Comparison of ENCODE assay signal across 9 cellular contexts in the genomic region with DNA sequence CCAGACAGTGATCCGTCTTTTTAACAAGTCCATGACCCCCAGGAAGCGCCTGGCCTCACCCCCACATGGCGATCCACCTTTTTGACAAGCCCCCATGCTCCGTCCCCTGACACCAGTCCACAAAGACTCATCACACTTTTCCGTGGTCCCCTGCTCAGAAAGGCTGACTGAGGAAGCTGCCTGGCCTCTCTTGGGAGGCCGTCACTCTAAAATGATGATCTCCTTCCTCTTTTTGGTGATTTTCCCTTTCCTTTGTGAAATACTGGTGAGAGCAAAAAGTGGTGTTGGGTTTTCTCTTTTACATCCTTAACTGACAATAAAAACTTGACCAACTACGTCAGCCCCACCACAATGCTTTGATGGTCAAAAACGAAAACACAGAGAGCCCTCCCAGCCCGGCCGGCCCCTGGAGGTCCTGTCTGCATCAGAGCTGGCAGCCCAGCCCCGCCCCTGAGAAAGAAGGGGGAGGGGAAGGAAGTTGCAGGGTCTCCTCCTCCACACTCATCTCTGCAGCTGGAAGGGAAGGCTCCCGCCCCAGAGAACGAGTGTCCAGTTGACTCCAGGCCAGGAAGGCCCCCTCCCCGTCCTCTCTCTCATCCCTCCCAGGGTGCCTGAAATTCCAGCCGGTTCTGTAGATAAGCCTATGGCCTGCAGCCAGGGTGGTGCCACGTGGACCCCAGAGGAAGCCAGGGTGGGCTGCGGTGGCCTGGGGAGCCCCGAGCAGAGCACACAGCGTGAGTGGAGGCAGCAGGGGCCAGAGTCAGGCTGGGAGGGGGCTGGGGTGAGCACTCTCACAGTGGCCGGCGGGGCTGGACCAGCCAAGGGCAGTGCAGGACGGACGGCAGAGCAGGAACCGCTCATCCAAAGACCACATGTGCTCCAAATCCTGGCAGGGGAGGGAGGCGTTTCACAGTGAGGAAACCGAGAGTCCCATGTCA. TPM values are rescaled to one million over a fixed set of nuclear protein-coding genes. Genes with fewer than 3 reads are reported as not detected.
DNase-seq lines count a peak whose midpoint lies in the region; ATAC-seq and TF ChIP-seq lines count a peak whose summit lies in the region.
"Had no signal": no experiment of that assay in that cellular context is flagged by ENCODE, and none has a peak within 500 bp of the region (broad histone marks: within the 10 kb centered on the region; RNA-seq: fewer than 3 reads in every experiment).

No MANE protein-coding gene starts in this region.

- peaks cover 69% of the 10 kb centered on the region for H3K4me1 Mint-ChIP-seq in activated B cell treated with CpG ODN at 0.5 μM for 24 hours

- H3K4me3 Mint-ChIP-seq in activated B cell treated with CpG ODN at 0.5 μM for 24 hours = peak overlapping the region; percentile 82

- H3K9me3 Mint-ChIP-seq in activated B cell treated with CpG ODN at 0.5 μM for 24 hours = no peaks in the 10 kb centered on the region

- no peaks in the 10 kb centered on the region for H3K36me3 Mint-ChIP-seq in activated B cell treated with CpG ODN at 0.5 μM for 24 hours (ENCODE audit: low read depth)

- no peak overlapping the region for H2AFZ ChIP-seq in ACC112 (ENCODE audit: low read length, unreplicated experiment)

- no peaks in the 10 kb centered on the region for H3K9me3 ChIP-seq in right atrium auricular region
- no peaks in the 10 kb centered on the region for H3K9me3 ChIP-seq in skeletal muscle tissue (ENCODE audit: control insufficient read depth in 3 of 3, low read length in 3 of 3)

- H3K27me3 ChIP-seq in ACC112 (ENCODE audit: insufficient read depth, low read length) = no peaks in the 10 kb centered on the region
- no peaks in the 10 kb centered on the region for H3K27me3 ChIP-seq in right atrium auricular region
- H3K27me3 ChIP-seq in skeletal muscle tissue (ENCODE audit: control insufficient read depth in 3 of 3, insufficient read depth in 3 of 3, low read length in 3 of 3) = no peaks in the 10 kb centered on the region

- ATAC-seq in GM19351 (IDR thresholded peaks at IDR 0.05; ENCODE audit: unreplicated experiment) = peak; percentile 68
- peak; percentile 56 for ATAC-seq in HG03342 (IDR thresholded peaks at IDR 0.05; ENCODE audit: unreplicated experiment)
- ATAC-seq in activated B cell treated with CpG ODN at 0.5 μM for 24 hours (ENCODE audit: low read depth) = peak; percentile 51

- DNase-seq in activated B cell treated with CpG ODN at 0.5 μM for 24 hours (peak; percentile 48), right atrium auricular region (ENCODE audit: low spot score) (peak; percentile 90), NCI-H2171 (lab: John Stamatoyannopoulos, UW) (no peak), cortex of kidney (lab: John Stamatoyannopoulos, UW) (no peak)

- no peaks in the 10 kb centered on the region for H3K36me3 ChIP-seq in ACC112 (ENCODE audit: insufficient read depth, low read length)
- no peaks in the 10 kb centered on the region for H3K36me3 ChIP-seq in right atrium auricular region
- peaks cover 0 to 2% (median 0%) of the 10 kb centered on the region in 3 donors for H3K36me3 ChIP-seq in skeletal muscle tissue (ENCODE audit: control insufficient read depth in 3 of 3, insufficient read depth in 3 of 3, low read length in 3 of 3)

- intact Hi-C loops in activated B cell treated with CpG ODN at 0.5 μM for 24 hours (cut with micrococcal nuclease) = loop anchor here (1.0 to 10.0 kb wide), 3 partner anchors 19 to 548 kb away; a partner anchor contains a TSS

- H3K4me1 ChIP-seq in ACC112 (ENCODE audit: control insufficient read depth, insufficient read depth, low read length, unreplicated experiment) (peaks cover 57% of the 10 kb centered on the region), right atrium auricular region (peaks cover 0 to 49% of the 10 kb centered on the region in 2 donors), skeletal muscle tissue (ENCODE audit: control insufficient read depth in 3 of 3, insufficient read depth in 3 of 3, low read length in 3 of 3) (peaks cover 96 to 100% (median 97%) of the 10 kb centered on the region in 3 donors)

- CTCF ChIA-PET in activated B cell treated with CpG ODN at 0.5 μM for 24 hours (lab: Charles Lee) = interaction anchor here (2.5 kb wide), 1 partner anchor 19 kb away, joined by 10 read pairs; no protein-coding TSS in a partner anchor

- no peak for TF ChIP-seq CTCF in activated B cell treated with CpG ODN at 0.5 μM for 24 hours (IDR thresholded peaks at IDR 0.05)
- TF ChIP-seq CTCF in right atrium auricular region (IDR thresholded peaks at IDR 0.05) = no peak

- POLR2A ChIA-PET in activated B cell treated with CpG ODN at 0.5 μM for 24 hours (lab: Charles Lee) = interaction anchor here (0.5 to 1.4 kb wide), 4 partner anchors 11 to 20 kb away, joined by 3 to 4 read pairs (median 3); a partner anchor contains a TSS

- peak overlapping the region; percentile 65 for H3K4me3 ChIP-seq in ACC112 (ENCODE audit: low read depth, low read length)
- peak overlapping the region; percentile 4 to 34 for H3K4me3 ChIP-seq in right atrium auricular region
- H3K4me3 ChIP-seq in skeletal muscle tissue (ENCODE audit: low read length in 3 of 3) = peak overlapping the region; percentile 25 to 52 (median 45)

- peak overlapping the region; percentile 91 for H3K27ac Mint-ChIP-seq in activated B cell treated with CpG ODN at 0.5 μM for 24 hours

- H3K79me2 ChIP-seq in ACC112 (ENCODE audit: control insufficient read depth, insufficient read depth, low read length, unreplicated experiment) = peaks cover 73% of the 10 kb centered on the region

- H3K27ac ChIP-seq in ACC112 (ENCODE audit: low read depth, low read length) (peak overlapping the region; percentile 91), right atrium auricular region (peak overlapping the region; percentile 71 to 80), skeletal muscle tissue (ENCODE audit: low read depth, low read length) (peak overlapping the region; percentile 92)
- H3K27ac ChIP-seq: C4-2B had no signal

- peak overlapping the region; percentile 52 to 79 (median 60) for H3K9ac ChIP-seq in skeletal muscle tissue (ENCODE audit: low read depth in 1 of 3, low read length in 3 of 3)

- H3K27me3 Mint-ChIP-seq in activated B cell treated with CpG ODN at 0.5 μM for 24 hours = no peaks in the 10 kb centered on the region

RNA-seq across cellular contexts. Expression of a gene that starts 19.9 kb away (rescaled TPM):
- total RNA-seq in activated B cell treated with CpG ODN at 0.5 μM for 24 hours (62.5 and 63.5 TPM in 2 replicates), right atrium auricular region (10 to 100 TPM in 1 of 2 donors, 1 to 10 TPM in 1; 7.6 to 15.3 TPM), skeletal muscle tissue (597 TPM)

Comparison
In these comparisons a context has a peak if more than half of its experiments do, and no peak if none do; other contexts are left out.
1. DNase-seq: peak in activated B cell treated with CpG ODN at 0.5 μM for 24 hours (single experiment) and right atrium auricular region (single experiment); none in NCI-H2171 (single experiment) and cortex of kidney (single experiment).
2. Peak in every context shown above with its lines, with median percentiles within 50 percentile points of each other: H3K27ac ChIP-seq, H3K4me3 ChIP-seq and ATAC-seq.